In the genomic region with DNA sequence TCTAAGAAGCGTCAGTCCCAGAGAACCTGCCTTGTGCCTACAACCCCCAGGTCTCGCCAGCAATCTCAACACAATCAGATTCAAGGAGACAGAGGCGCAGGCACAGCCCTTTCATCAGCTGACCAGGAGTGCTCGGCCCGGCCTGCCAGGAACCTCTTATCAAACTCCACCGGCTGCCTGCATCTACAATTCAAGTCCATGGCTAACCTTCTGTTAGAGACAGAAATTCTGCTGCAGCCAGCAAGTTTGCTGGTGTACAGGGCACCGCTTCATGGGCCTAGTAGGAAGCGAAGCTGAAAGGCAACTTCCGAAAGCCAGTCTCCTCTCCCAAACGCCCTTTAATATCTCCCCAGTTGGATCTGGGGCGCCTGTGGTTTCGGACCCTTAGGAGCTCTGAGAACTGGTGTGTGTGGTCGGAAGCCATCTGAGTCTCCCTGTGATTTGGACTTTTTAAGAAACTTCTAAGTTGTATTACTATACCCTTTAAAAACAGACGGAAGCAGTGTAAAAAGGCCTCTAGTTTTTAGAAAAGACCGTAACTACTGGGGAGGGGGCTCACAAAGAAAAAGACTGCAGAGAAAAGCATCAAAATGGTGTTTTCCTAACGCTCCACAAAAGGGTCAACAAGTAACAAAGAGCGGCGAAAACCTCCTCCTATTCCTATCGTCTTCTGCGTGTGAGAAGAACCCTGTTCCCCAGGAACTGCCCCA, we compare ENCODE assay signal across 8 cellular contexts. TPM values are rescaled to one million over a fixed set of nuclear protein-coding genes. Genes with fewer than 3 reads are reported as not detected.
DNase-seq lines count a peak whose midpoint lies in the region; ATAC-seq, FAIRE-seq and TF ChIP-seq lines count a peak whose summit lies in the region.

No MANE protein-coding gene starts in this region.

- TSS peak; percentile 81 for BruUV-seq in Panc1 (replicated peaks; lab: Mats Ljungman, UMichigan)
- TSS peak; percentile 72 for BruUV-seq in MCF 10A (replicated peaks; lab: Mats Ljungman, UMichigan)

- peaks cover 41% of the 10 kb centered on the region for H3K4me1 ChIP-seq in Panc1 (ENCODE audit: control insufficient read depth, insufficient read depth, low read length)
- H3K4me1 ChIP-seq in keratinocyte (ENCODE audit: control insufficient read depth, extremely low read depth, insufficient read depth, low read length) = peaks cover 45% of the 10 kb centered on the region
- peaks cover 43 to 66% (median 54%) of the 10 kb centered on the region in 6 donors for H3K4me1 ChIP-seq in spleen

- dilution Hi-C loops in keratinocyte (cut with MboI; ENCODE audit: extremely low pct_ligation_motif_present, low sequenced_read_pairs) = no loop called here

- peak overlapping the region; percentile 86 to 89 for H3K4me3 ChIP-seq in Panc1 (ENCODE audit: low read depth in 2 of 2, low read length in 2 of 2)
- H3K4me3 ChIP-seq in keratinocyte (ENCODE audit: control insufficient read depth in 2 of 3, extremely low read depth in 1 of 3, insufficient read depth in 2 of 3, low read depth in 1 of 3, low read length in 3 of 3) = peak overlapping the region; percentile 87 to 100 (median 97)
- peak overlapping the region; percentile 65 to 91 (median 78) for H3K4me3 ChIP-seq in spleen

- H3K36me3 Mint-ChIP-seq in MCF 10A (ENCODE audit: insufficient read depth, unreplicated experiment) = peaks cover 36% of the 10 kb centered on the region

- ATAC-seq in activated CD4-positive, CD25-positive, alpha-beta regulatory T cell treated with anti-CD3 and anti-CD28 coated beads, Interleukin-2, amount 50 U/mL, for 24 hours = no peak
- ATAC-seq in Panc1 = no peak; the same call in 1 of the 2 replicates

- H3K9me1 ChIP-seq in keratinocyte (ENCODE audit: control insufficient read depth, extremely low read depth, insufficient read depth, low read length) = peaks cover 2% of the 10 kb centered on the region

- H3K4me1 Mint-ChIP-seq in MCF 10A (ENCODE audit: insufficient read depth, unreplicated experiment) = peaks cover 33% of the 10 kb centered on the region

- H3K36me3 ChIP-seq in Panc1 (ENCODE audit: control insufficient read depth, insufficient read depth, low read length) (peaks cover 30% of the 10 kb centered on the region), keratinocyte (ENCODE audit: control insufficient read depth in 2 of 2, extremely low read depth in 1 of 2, insufficient read depth in 2 of 2, low read length in 2 of 2) (peaks cover 13 to 39% of the 10 kb centered on the region in 2 experiments), spleen (peaks cover 0 to 34% (median 0%) of the 10 kb centered on the region in 6 donors)

- H3K9me3 ChIP-seq in Panc1 (ENCODE audit: control insufficient read depth, insufficient read depth, low read depth, low read length) (no peaks in the 10 kb centered on the region), keratinocyte (ENCODE audit: control insufficient read depth, low read depth, low read length) (no peaks in the 10 kb centered on the region), spleen (no peaks in the 10 kb centered on the region)

- peaks cover 45% of the 10 kb centered on the region for H4K20me1 ChIP-seq in keratinocyte (ENCODE audit: control insufficient read depth, extremely low read depth, insufficient read depth, low read length)

- H2AFZ ChIP-seq in keratinocyte (ENCODE audit: control insufficient read depth, low read length) = no peak overlapping the region

- in situ Hi-C loops in Panc1 (cut with HindIII; ENCODE audit: low pct_unique_long_range_greater_than_20kb, low sequenced_read_pairs) = no loop called here

- H3K9me3 Mint-ChIP-seq in MCF 10A (ENCODE audit: unreplicated experiment) = no peaks in the 10 kb centered on the region

- peak in 1 of 3 donors; percentile 40 for TF ChIP-seq POLR2A in spleen (IDR thresholded peaks at IDR 0.05)

- intact Hi-C loops in Panc1 (cut with micrococcal nuclease; ENCODE audit: unreplicated experiment) (loop anchor here (5.0 kb wide), 2 partner anchors 35 to 50 kb away; no protein-coding TSS in a partner anchor), MCF 10A (cut with micrococcal nuclease) (loop anchor here (1.0 kb wide), 4 partner anchors 33 to 155 kb away; no protein-coding TSS in a partner anchor), spleen (cut with DNase I; ENCODE audit: low total_unique reads) (no loop called here)

- H3K27ac ChIP-seq in Panc1 (ENCODE audit: low read length) (peak overlapping the region; percentile 92), keratinocyte (ENCODE audit: control insufficient read depth, insufficient read depth, low read length) (peak overlapping the region; percentile 98), spleen (peak overlapping the region; percentile 92 to 99 (median 96))

- H3K4me2 ChIP-seq in keratinocyte (ENCODE audit: control insufficient read depth, extremely low read depth, insufficient read depth, low read depth, low read length) = peak overlapping the region; percentile 91

- peak overlapping the region; percentile 99 for H3K9ac ChIP-seq in keratinocyte (ENCODE audit: control insufficient read depth, extremely low read depth, insufficient read depth, low read length)

- TF ChIP-seq CTCF in Panc1 (IDR thresholded peaks at IDR 0.05) (no peak), MCF 10A (IDR thresholded peaks at IDR 0.05; ENCODE audit: unreplicated experiment) (no peak), keratinocyte (optimal IDR thresholded peaks at IDR 0.05 in 1 of 3, IDR thresholded peaks at IDR 0.05 in 1 of 3, conservative IDR thresholded peaks at IDR 0.05 in 1 of 3; ENCODE audit: extremely low read depth in 1 of 3, insufficient read depth in 2 of 3, low read length in 3 of 3) (no peak), spleen (IDR thresholded peaks at IDR 0.05 in 8 of 11, conservative IDR thresholded peaks at IDR 0.05 in 3 of 11) (no peak)

- peak; percentile 41 for DNase-seq in activated CD4-positive, CD25-positive, alpha-beta regulatory T cell treated with anti-CD3 and anti-CD28 coated beads, Interleukin-2, amount 50 U/mL, for 72 hours
- no peak for DNase-seq in Panc1 (ENCODE audit: low read depth, low spot score)
- peak; percentile 52 for DNase-seq in MCF 10A (ENCODE audit: unreplicated experiment)
- no peak for DNase-seq in keratinocyte (ENCODE audit: low read depth, low spot score)
- DNase-seq in spleen = peak; percentile 83
- no peak for DNase-seq in cerebellum (ENCODE audit: low spot score)
- DNase-seq in activated CD4-positive, CD25-positive, alpha-beta regulatory T cell (lab: John Stamatoyannopoulos, UW) = no peak

- CTCF ChIA-PET in Panc1 (lab: Charles Lee) (no interaction called here), MCF 10A (lab: Yijun Ruan, JAX) (interaction anchor here (0.5 to 2.0 kb wide), 3 partner anchors 76 to 155 kb away, joined by 3 to 5 read pairs (median 4); no protein-coding TSS in a partner anchor)

- no peak for FAIRE-seq in keratinocyte (lab: Jason Lieb, UNC)

- POLR2A ChIA-PET in Panc1 (lab: Charles Lee) = no interaction called here
- POLR2A ChIA-PET in MCF 10A (lab: Yijun Ruan, JAX) = interaction anchor here (0.6 to 2.2 kb wide), 21 partner anchors 9 to 183 kb away, joined by 3 to 35 read pairs (median 5); partner anchors contain the start of gene RSPH3

- peak overlapping the region; percentile 97 for H3K27ac Mint-ChIP-seq in MCF 10A (ENCODE audit: low read depth, unreplicated experiment)

- peak overlapping the region; percentile 97 for H3K4me3 Mint-ChIP-seq in MCF 10A (ENCODE audit: unreplicated experiment)

- peaks cover 56% of the 10 kb centered on the region for H3K79me2 ChIP-seq in keratinocyte (ENCODE audit: control insufficient read depth, insufficient read depth, low read length)

- 8 to 23% (median 13%) methylated on average over 15 to 20 of the region's 20 CpGs for WGBS in spleen, 5 donors

- no peaks in the 10 kb centered on the region for H3K27me3 Mint-ChIP-seq in MCF 10A (ENCODE audit: insufficient read depth, unreplicated experiment)

- no peaks in the 10 kb centered on the region for H3K27me3 ChIP-seq in Panc1 (ENCODE audit: control insufficient read depth, insufficient read depth, low read length)
- no peaks in the 10 kb centered on the region for H3K27me3 ChIP-seq in keratinocyte (ENCODE audit: control insufficient read depth, extremely low read depth, insufficient read depth, low read length)
- no peaks in the 10 kb centered on the region for H3K27me3 ChIP-seq in spleen (replicated peaks in 1 of 7)

RNA-seq across cellular contexts. Expression of gene EZR, which starts 1.7 kb away (rescaled TPM):
- total RNA-seq in Panc1 (2021; ENCODE audit: unreplicated experiment) (263 TPM), MCF 10A (2022) (243 and 296 TPM in 2 replicates), spleen (100 to 1,000 TPM; 101 to 153 (median 121) TPM), cerebellum (47.4 TPM)
- 215 TPM for polyA plus RNA-seq in Panc1 (2012; ENCODE audit: insufficient read length)
- polyA plus RNA-seq in keratinocyte (261 to 315 TPM (median 277 TPM) in 3 replicates), spleen (100 to 1,000 TPM in 2 of 3 donors, 10 to 100 TPM in 1; 78.0 to 121 (median 106) TPM)
- 132 TPM for polyA plus RNA-seq in keratinocyte (2011; ENCODE audit: low read depth)
- 255 and 263 TPM in 2 replicates for polyA plus RNA-seq in keratinocyte (2011; cell fraction: cytosol; rRNA removed)
- polyA plus RNA-seq in keratinocyte (2011; cell fraction: nucleus; rRNA removed) = 396 and 431 TPM in 2 replicates
- polyA plus RNA-seq in keratinocyte (2012; ENCODE audit: low replicate concordance) = 252 and 297 TPM in 2 replicates
- polyA minus RNA-seq in keratinocyte = 201 to 226 TPM (median 219 TPM) in 3 replicates
- polyA minus RNA-seq in keratinocyte (2011; cell fraction: cytosol; rRNA and poly(A)+ RNA removed) = 188 TPM
- 136 and 235 TPM in 2 replicates for polyA minus RNA-seq in keratinocyte (2011; cell fraction: nucleus; rRNA and poly(A)+ RNA removed)

Comparison
In these comparisons a context has a peak if more than half of its experiments do, and no peak if none do; other contexts are left out.
1. DNase-seq: peak in activated CD4-positive, CD25-positive, alpha-beta regulatory T cell treated with anti-CD3 and anti-CD28 coated beads, Interleukin-2, amount 50 U/mL, for 72 hours (single experiment), MCF 10A (single experiment) and spleen (single experiment); none in Panc1 (single experiment), keratinocyte (single experiment), cerebellum (single experiment) and activated CD4-positive, CD25-positive, alpha-beta regulatory T cell (0 of 4).
2. Peak in every context shown above with its lines, with median percentiles within 50 percentile points of each other: H3K27ac ChIP-seq and H3K4me3 ChIP-seq.